Comparison of ENCODE assay signal across 1 cellular context in the genomic region with DNA sequence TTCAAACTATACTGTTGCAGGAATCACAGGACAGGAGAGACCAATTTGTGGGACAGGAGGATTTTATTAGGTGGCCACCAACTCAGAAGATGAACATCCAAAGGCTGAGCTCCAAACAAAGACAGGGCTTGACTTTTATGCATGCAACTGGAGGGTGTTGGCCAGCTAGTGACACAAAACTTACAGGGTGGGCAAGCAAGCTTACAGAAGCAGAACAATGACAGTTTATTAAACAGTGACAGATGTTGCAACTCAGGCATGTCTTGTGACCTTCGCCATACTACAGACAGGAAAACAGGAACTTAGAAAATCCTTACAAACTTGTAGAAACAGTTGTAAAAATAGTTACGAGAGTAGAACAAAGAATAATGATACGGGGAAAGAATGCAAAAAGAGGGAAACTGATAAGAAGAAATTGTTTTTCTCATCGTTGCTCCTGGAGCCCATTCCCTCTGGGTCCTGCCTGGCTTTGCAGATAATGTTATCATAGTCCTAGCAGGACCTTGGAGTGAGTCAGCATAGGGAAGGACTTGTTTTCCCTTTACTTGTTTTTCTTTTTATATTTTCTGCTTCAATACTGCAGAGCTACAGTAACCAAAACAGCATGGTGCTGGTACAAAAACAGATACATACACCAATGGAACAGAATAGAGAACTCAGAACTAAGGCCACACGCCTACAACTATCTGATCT.
TF ChIP-seq lines count a peak whose summit lies in the region.

No MANE protein-coding gene starts in this region.

TF ChIP-seq in H1, 55 proteins besides CTCF, POLR2A, EP300 and RAD21:
- TF ChIP-seq CHD2 (IDR thresholded peaks at IDR 0.05; ENCODE audit: low read length) = no peak
- no peak for TF ChIP-seq EGR1 (IDR thresholded peaks at IDR 0.05; ENCODE audit: borderline replicate concordance, low read depth, low read length)
- no peak for TF ChIP-seq RNF2 (IDR thresholded peaks at IDR 0.05; ENCODE audit: borderline replicate concordance, low read depth, low read length, missing control alignments, poor library complexity, severe bottlenecking)
- TF ChIP-seq SRF (IDR thresholded peaks at IDR 0.05; ENCODE audit: low read depth, low read length) = no peak
- no peak for TF ChIP-seq TEAD4 (IDR thresholded peaks at IDR 0.05; ENCODE audit: low read depth, low read length)
- TF ChIP-seq KDM4A (IDR thresholded peaks at IDR 0.05; ENCODE audit: low read depth, low read length, severe bottlenecking) = no peak
